Comparison of ENCODE assay signal across 23 cellular contexts in genomic region chr11:75307058-75307457, GRCh38. TPM values are rescaled to one million over a fixed set of nuclear protein-coding genes. Genes with fewer than 3 reads are reported as not detected.
A peak's percentile ranks its signal among the peaks of the same experiment; 100 is the strongest.
DNase-seq lines count a peak whose midpoint lies in the region; ATAC-seq, FAIRE-seq and TF ChIP-seq lines count a peak whose summit lies in the region.
"Had no signal": no experiment of that assay in that cellular context is flagged by ENCODE, and none has a peak within 500 bp of the region (broad histone marks: within the 10 kb centered on the region; RNA-seq: fewer than 3 reads in every experiment).

No MANE protein-coding gene starts in this region.

- intact Hi-C loops in Panc1 (cut with micrococcal nuclease; ENCODE audit: unreplicated experiment), result no loop called here
- intact Hi-C loops in endothelial cell of umbilical vein (cut with micrococcal nuclease), result loop anchor here (2.0 kb wide), 1 partner anchor 14 kb away; no protein-coding TSS in a partner anchor

- no peak for TF ChIP-seq POLR2A in endothelial cell of umbilical vein (IDR thresholded peaks at IDR 0.05; ENCODE audit: low read depth, low read length)

- H3K36me3 ChIP-seq in BLaER1 (peaks cover 67% of the 10 kb centered on the region), Panc1 (ENCODE audit: control insufficient read depth, insufficient read depth, low read length) (no peaks in the 10 kb centered on the region), endothelial cell of umbilical vein (ENCODE audit: control insufficient read depth in 2 of 2, extremely low read depth in 1 of 2, insufficient read depth in 2 of 2, low read length in 2 of 2) (peaks cover 0 to 20% of the 10 kb centered on the region in 2 experiments), neuronal stem cell (replicated peaks in 1 of 2; ENCODE audit: control insufficient read depth in 2 of 2, insufficient read depth in 2 of 2, low read length in 2 of 2) (no peaks in the 10 kb centered on the region)
- H3K36me3 ChIP-seq: neural progenitor cell had no signal

- no peak overlapping the region for H2AK5ac ChIP-seq in neuronal stem cell (ENCODE audit: low read depth, low read length)

- dilution Hi-C loops in endothelial cell of umbilical vein (cut with MboI; ENCODE audit: extremely low pct_ligation_motif_present, low sequenced_read_pairs), result no loop called here

- H2BK120ac ChIP-seq in neuronal stem cell (ENCODE audit: low read depth, low read length), result no peak overlapping the region

- H3K9me3 ChIP-seq in BLaER1, result no peaks in the 10 kb centered on the region
- H3K9me3 ChIP-seq in Panc1 (ENCODE audit: control insufficient read depth, insufficient read depth, low read depth, low read length), result no peaks in the 10 kb centered on the region
- H3K9me3 ChIP-seq in endothelial cell of umbilical vein (replicated peaks; ENCODE audit: control insufficient read depth, insufficient read depth, low read length), result no peaks in the 10 kb centered on the region
- H3K9me3 ChIP-seq in neuronal stem cell (replicated peaks in 1 of 2; ENCODE audit: control insufficient read depth in 2 of 2, insufficient read depth in 1 of 2, low read depth in 1 of 2, low read length in 2 of 2), result no peaks in the 10 kb centered on the region
- H3K9me3 ChIP-seq: suprapubic skin had no signal

- no peak overlapping the region for H3K4ac ChIP-seq in neuronal stem cell (ENCODE audit: low read length)

- H2AFZ ChIP-seq in endothelial cell of umbilical vein (ENCODE audit: low read depth, low read length) (no peak overlapping the region), neuronal stem cell (ENCODE audit: low read length) (no peak overlapping the region)
- H2AFZ ChIP-seq: neural progenitor cell had no signal

- H3K9me1 ChIP-seq in endothelial cell of umbilical vein (replicated peaks; ENCODE audit: control insufficient read depth, extremely low read depth, insufficient read depth, low read length), result no peaks in the 10 kb centered on the region

- no peaks in the 10 kb centered on the region for H3K79me1 ChIP-seq in neuronal stem cell (ENCODE audit: low read depth, low read length)

- peaks cover 38% of the 10 kb centered on the region for H3K4me1 ChIP-seq in BLaER1
- peaks cover 40% of the 10 kb centered on the region for H3K4me1 ChIP-seq in Panc1 (ENCODE audit: control insufficient read depth, insufficient read depth, low read length)
- peaks cover 28% of the 10 kb centered on the region for H3K4me1 ChIP-seq in endothelial cell of umbilical vein (ENCODE audit: control insufficient read depth, extremely low read depth, insufficient read depth, low read length)
- H3K4me1 ChIP-seq in neuronal stem cell (ENCODE audit: control insufficient read depth in 2 of 2, insufficient read depth in 1 of 2, low read depth in 1 of 2, low read length in 2 of 2), result peaks cover 4 to 7% of the 10 kb centered on the region in 2 donors
- H3K4me1 ChIP-seq: neural progenitor cell had no signal

- peaks cover 3% of the 10 kb centered on the region for H3K79me2 ChIP-seq in endothelial cell of umbilical vein (ENCODE audit: control insufficient read depth, insufficient read depth, low read length)

- H4K20me1 ChIP-seq in BLaER1 (peaks cover 100% of the 10 kb centered on the region), endothelial cell of umbilical vein (replicated peaks; ENCODE audit: control insufficient read depth, extremely low read depth, insufficient read depth, low read length) (no peaks in the 10 kb centered on the region)

- WGBS in neuronal stem cell (ENCODE audit: extremely low coverage in 2 of 2, insufficient read length in 2 of 2, insufficient replicate concordance in 1 of 2), 2 donors, result no CpG with 5 or more reads among the region's 3 CpGs

- no peak overlapping the region for H2BK5ac ChIP-seq in neuronal stem cell (ENCODE audit: low read length)

- H3K9ac ChIP-seq in BLaER1, result no peak overlapping the region
- no peak overlapping the region for H3K9ac ChIP-seq in endothelial cell of umbilical vein (replicated peaks; ENCODE audit: extremely low read depth, insufficient read depth, low read length)
- no peak overlapping the region for H3K9ac ChIP-seq in neuronal stem cell (ENCODE audit: low read depth, low read length, poor library complexity)
- H3K9ac ChIP-seq: neural progenitor cell had no signal

- in situ Hi-C loops in Panc1 (cut with HindIII; ENCODE audit: low pct_unique_long_range_greater_than_20kb, low sequenced_read_pairs), result no loop called here

- no peak overlapping the region for H3K23ac ChIP-seq in neuronal stem cell (ENCODE audit: low read depth, low read length, poor library complexity)

- H3K27me3 ChIP-seq in BLaER1 (no peaks in the 10 kb centered on the region), Panc1 (ENCODE audit: control insufficient read depth, insufficient read depth, low read length) (no peaks in the 10 kb centered on the region), endothelial cell of umbilical vein (ENCODE audit: control insufficient read depth in 2 of 2, insufficient read depth in 2 of 2, low read length in 2 of 2) (no peaks in the 10 kb centered on the region), neuronal stem cell (ENCODE audit: control insufficient read depth in 3 of 3, insufficient read depth in 3 of 3, low read depth in 1 of 3, low read length in 3 of 3) (no peaks in the 10 kb centered on the region)
- H3K27me3 ChIP-seq: neural progenitor cell, suprapubic skin had no signal

- no peak overlapping the region for H4K8ac ChIP-seq in neuronal stem cell (ENCODE audit: low read depth, low read length)

- BruUV-seq in Panc1 (replicated peaks; lab: Mats Ljungman, UMichigan) (no TSS peak), endothelial cell of umbilical vein (replicated peaks; lab: Mats Ljungman, UMichigan) (no TSS peak)

- peak overlapping the region; percentile 52 for H3K18ac ChIP-seq in neuronal stem cell (ENCODE audit: low read length)

- no peak overlapping the region for H2BK15ac ChIP-seq in neuronal stem cell (ENCODE audit: low read length)

- H4K91ac ChIP-seq in neuronal stem cell (ENCODE audit: low read depth, low read length, poor library complexity), result no peak overlapping the region

- TF ChIP-seq CTCF in Panc1 (IDR thresholded peaks at IDR 0.05) (no peak), endothelial cell of umbilical vein (IDR thresholded peaks at IDR 0.05; ENCODE audit: extremely low read depth in 1 of 2, insufficient read depth in 1 of 2, low read depth in 1 of 2, low read length in 2 of 2) (no peak)

- H3K4me2 ChIP-seq in BLaER1, result peak overlapping the region; percentile 0; the same call in 1 of the 2 replicates
- H3K4me2 ChIP-seq in endothelial cell of umbilical vein (ENCODE audit: insufficient read depth, low read length), result peak overlapping the region; percentile 56
- H3K4me2 ChIP-seq in neuronal stem cell (ENCODE audit: insufficient read depth, low read length, poor library complexity, severe bottlenecking), result no peak overlapping the region
- H3K4me2 ChIP-seq: neural progenitor cell had no signal

- DNase-seq in Panc1 (ENCODE audit: low read depth, low spot score), result no peak
- no peak for DNase-seq in endothelial cell of umbilical vein (ENCODE audit: low read depth, low spot score)
- no peak for DNase-seq in neuronal stem cell (ENCODE audit: low spot score)
- no peak for DNase-seq in globus pallidus (ENCODE audit: low spot score)
- DNase-seq in NCI-H187 (lab: John Stamatoyannopoulos, UW), result no peak
- DNase-seq: activated naive CD4-positive, alpha-beta T cell treated with anti-CD3 and anti-CD28 coated beads, Interleukin-2, amount 50 U/mL, for 16 hours; activated T-cell treated with anti-CD3 and anti-CD28 coated beads, Interleukin-2, amount 50 U/mL, for 4 hours; CD4-positive, alpha-beta memory T cell; DMS153; kidney glomerular epithelial cell; NCI-H1105; NCI-H524; RPMI8226; stimulated activated CD4-positive, alpha-beta T cell treated with anti-CD3 and anti-CD28 coated beads, Interleukin-4, amount 100 ng/mL, for 4 hours had no signal

- no peak for FAIRE-seq in endothelial cell of umbilical vein (lab: Jason Lieb, UNC)
- FAIRE-seq: colon, frontal cortex had no signal

- H2BK12ac ChIP-seq in neuronal stem cell (ENCODE audit: low read length), result no peak overlapping the region

- no peak overlapping the region for H3K4me3 ChIP-seq in BLaER1
- no peak overlapping the region for H3K4me3 ChIP-seq in Panc1 (ENCODE audit: low read depth in 2 of 2, low read length in 2 of 2)
- no peak overlapping the region for H3K4me3 ChIP-seq in endothelial cell of umbilical vein (replicated peaks in 1 of 3; ENCODE audit: insufficient read depth in 1 of 3, low read depth in 1 of 3, low read length in 3 of 3)
- H3K4me3 ChIP-seq in neuronal stem cell (ENCODE audit: low read length in 2 of 2), result no peak overlapping the region
- H3K4me3 ChIP-seq: neural progenitor cell, suprapubic skin had no signal

- CTCF ChIA-PET in Panc1 (lab: Charles Lee), result interaction anchor here (1.6 kb wide), 1 partner anchor 35 kb away, joined by 3 read pairs; no protein-coding TSS in a partner anchor
- CTCF ChIA-PET in endothelial cell of umbilical vein (lab: Charles Lee), result interaction anchor here (1.1 to 2.8 kb wide), 2 partner anchors 27 to 81 kb away, joined by 3 to 10 read pairs; no protein-coding TSS in a partner anchor

- no peak overlapping the region for H3K14ac ChIP-seq in neuronal stem cell (ENCODE audit: low read length)

- POLR2A ChIA-PET in Panc1 (lab: Charles Lee) (no interaction called here), endothelial cell of umbilical vein (lab: Charles Lee) (no interaction called here)

- ATAC-seq in Panc1, result no peak
- ATAC-seq in HG02610 (IDR thresholded peaks at IDR 0.05; ENCODE audit: unreplicated experiment), result no peak
- ATAC-seq in HG03196 (IDR thresholded peaks at IDR 0.05; ENCODE audit: unreplicated experiment), result no peak
- ATAC-seq: activated CD4-positive, CD25-positive, alpha-beta regulatory T cell treated with anti-CD3 and anti-CD28 coated beads, Interleukin-2, amount 50 U/mL, for 24 hours; activated T-cell treated with anti-CD3 and anti-CD28 coated beads, Interleukin-2, amount 50 U/mL, for 4 hours had no signal

- 0 out of 2 replicates have a peak overlapping the region, but pooled peaks have one; percentile 18 for H3K27ac ChIP-seq in BLaER1
- H3K27ac ChIP-seq in Panc1 (ENCODE audit: low read length), result peak overlapping the region; percentile 24; the same call in 1 of the 2 replicates
- no peak overlapping the region for H3K27ac ChIP-seq in endothelial cell of umbilical vein (ENCODE audit: insufficient read depth, low read depth, low read length)
- H3K27ac ChIP-seq in neuronal stem cell (replicated peaks; ENCODE audit: low read length), result no peak overlapping the region
- H3K27ac ChIP-seq: epithelial cell of prostate, neural progenitor cell, suprapubic skin had no signal

RNA-seq across cellular contexts. Expression of gene ARRB1, which starts 44.4 kb away (rescaled TPM):
- total RNA-seq in Panc1 (2021; ENCODE audit: unreplicated experiment) (219 TPM), endothelial cell of umbilical vein (63.9 and 83.7 TPM in 2 replicates)
- polyA plus RNA-seq in Panc1 (2012; ENCODE audit: insufficient read length), result 236 TPM
- polyA plus RNA-seq in endothelial cell of umbilical vein, result 76.6 and 92.6 TPM in 2 replicates
- 95.5 and 102 TPM in 2 replicates for polyA plus RNA-seq in endothelial cell of umbilical vein (2011; cell fraction: cytosol; rRNA removed)
- polyA plus RNA-seq in endothelial cell of umbilical vein (2011; cell fraction: nucleus; rRNA removed), result 93.4 and 108 TPM in 2 replicates
- 41.0 and 44.6 TPM in 2 replicates for polyA plus RNA-seq in endothelial cell of umbilical vein (2012)
- 284 and 350 TPM in 2 replicates for polyA minus RNA-seq in endothelial cell of umbilical vein
- 16.3 TPM for polyA minus RNA-seq in endothelial cell of umbilical vein (2011; cell fraction: cytosol; rRNA and poly(A)+ RNA removed)
- 109 and 112 TPM in 2 replicates for polyA minus RNA-seq in endothelial cell of umbilical vein (2011; cell fraction: nucleus; rRNA and poly(A)+ RNA removed)
- 6.6 TPM for polyA plus RNA-seq in neuronal stem cell (2013, experiment 1 of 2)
- 6.3 TPM for polyA plus RNA-seq in neuronal stem cell (2013, experiment 2 of 2)

Comparison
In these comparisons a context has a peak if more than half of its experiments do, and no peak if none do; other contexts are left out.
1. H3K27ac ChIP-seq: peak in BLaER1 (single experiment) and Panc1 (single experiment); none in endothelial cell of umbilical vein (single experiment) and neuronal stem cell (single experiment).